1 cellular context compared by ENCODE assay signal in genomic region chr12:27511723-27512045, GRCh38.
TF ChIP-seq lines count a peak whose summit lies in the region.

No MANE protein-coding gene starts in this region.

TF ChIP-seq in GM23338, 12 proteins besides CTCF, POLR2A, EP300 and RAD21:
- TF ChIP-seq, protein P1, sequence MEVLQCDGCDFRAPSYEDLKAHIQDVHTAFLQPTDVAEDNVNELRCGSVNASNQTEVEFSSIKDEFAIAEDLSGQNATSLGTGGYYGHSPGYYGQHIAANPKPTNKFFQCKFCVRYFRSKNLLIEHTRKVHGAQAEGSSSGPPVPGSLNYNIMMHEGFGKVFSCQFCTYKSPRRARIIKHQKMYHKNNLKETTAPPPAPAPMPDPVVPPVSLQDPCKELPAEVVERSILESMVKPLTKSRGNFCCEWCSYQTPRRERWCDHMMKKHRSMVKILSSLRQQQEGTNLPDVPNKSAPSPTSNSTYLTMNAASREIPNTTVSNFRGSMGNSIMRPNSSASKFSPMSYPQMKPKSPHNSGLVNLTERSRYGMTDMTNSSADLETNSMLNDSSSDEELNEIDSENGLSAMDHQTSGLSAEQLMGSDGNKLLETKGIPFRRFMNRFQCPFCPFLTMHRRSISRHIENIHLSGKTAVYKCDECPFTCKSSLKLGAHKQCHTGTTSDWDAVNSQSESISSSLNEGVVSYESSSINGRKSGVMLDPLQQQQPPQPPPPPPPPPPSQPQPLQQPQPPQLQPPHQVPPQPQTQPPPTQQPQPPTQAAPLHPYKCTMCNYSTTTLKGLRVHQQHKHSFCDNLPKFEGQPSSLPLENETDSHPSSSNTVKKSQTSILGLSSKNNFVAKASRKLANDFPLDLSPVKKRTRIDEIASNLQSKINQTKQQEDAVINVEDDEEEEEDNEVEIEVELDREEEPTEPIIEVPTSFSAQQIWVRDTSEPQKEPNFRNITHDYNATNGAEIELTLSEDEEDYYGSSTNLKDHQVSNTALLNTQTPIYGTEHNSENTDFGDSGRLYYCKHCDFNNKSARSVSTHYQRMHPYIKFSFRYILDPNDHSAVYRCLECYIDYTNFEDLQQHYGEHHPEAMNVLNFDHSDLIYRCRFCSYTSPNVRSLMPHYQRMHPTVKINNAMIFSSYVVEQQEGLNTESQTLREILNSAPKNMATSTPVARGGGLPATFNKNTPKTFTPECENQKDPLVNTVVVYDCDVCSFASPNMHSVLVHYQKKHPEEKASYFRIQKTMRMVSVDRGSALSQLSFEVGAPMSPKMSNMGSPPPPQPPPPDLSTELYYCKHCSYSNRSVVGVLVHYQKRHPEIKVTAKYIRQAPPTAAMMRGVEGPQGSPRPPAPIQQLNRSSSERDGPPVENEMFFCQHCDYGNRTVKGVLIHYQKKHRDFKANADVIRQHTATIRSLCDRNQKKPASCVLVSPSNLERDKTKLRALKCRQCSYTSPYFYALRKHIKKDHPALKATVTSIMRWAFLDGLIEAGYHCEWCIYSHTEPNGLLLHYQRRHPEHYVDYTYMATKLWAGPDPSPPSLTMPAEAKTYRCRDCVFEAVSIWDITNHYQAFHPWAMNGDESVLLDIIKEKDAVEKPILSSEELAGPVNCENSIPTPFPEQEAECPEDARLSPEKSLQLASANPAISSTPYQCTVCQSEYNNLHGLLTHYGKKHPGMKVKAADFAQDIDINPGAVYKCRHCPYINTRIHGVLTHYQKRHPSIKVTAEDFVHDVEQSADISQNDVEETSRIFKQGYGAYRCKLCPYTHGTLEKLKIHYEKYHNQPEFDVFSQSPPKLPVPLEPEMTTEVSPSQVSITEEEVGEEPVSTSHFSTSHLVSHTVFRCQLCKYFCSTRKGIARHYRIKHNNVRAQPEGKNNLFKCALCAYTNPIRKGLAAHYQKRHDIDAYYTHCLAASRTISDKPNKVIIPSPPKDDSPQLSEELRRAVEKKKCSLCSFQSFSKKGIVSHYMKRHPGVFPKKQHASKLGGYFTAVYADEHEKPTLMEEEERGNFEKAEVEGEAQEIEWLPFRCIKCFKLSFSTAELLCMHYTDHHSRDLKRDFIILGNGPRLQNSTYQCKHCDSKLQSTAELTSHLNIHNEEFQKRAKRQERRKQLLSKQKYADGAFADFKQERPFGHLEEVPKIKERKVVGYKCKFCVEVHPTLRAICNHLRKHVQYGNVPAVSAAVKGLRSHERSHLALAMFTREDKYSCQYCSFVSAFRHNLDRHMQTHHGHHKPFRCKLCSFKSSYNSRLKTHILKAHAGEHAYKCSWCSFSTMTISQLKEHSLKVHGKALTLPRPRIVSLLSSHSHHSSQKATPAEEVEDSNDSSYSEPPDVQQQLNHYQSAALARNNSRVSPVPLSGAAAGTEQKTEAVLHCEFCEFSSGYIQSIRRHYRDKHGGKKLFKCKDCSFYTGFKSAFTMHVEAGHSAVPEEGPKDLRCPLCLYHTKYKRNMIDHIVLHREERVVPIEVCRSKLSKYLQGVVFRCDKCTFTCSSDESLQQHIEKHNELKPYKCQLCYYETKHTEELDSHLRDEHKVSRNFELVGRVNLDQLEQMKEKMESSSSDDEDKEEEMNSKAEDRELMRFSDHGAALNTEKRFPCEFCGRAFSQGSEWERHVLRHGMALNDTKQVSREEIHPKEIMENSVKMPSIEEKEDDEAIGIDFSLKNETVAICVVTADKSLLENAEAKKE (CRISPR knock-in tag; IDR thresholded peaks at IDR 0.05): no peak
- no peak for TF ChIP-seq ZNF114 (CRISPR knock-in tag; IDR thresholded peaks at IDR 0.05)
- TF ChIP-seq EZH2phosphoT487 (IDR thresholded peaks at IDR 0.05; ENCODE audit: unreplicated experiment): no peak
- no peak for TF ChIP-seq NANOG (IDR thresholded peaks at IDR 0.05; ENCODE audit: borderline replicate concordance)
- TF ChIP-seq CREB1 (CRISPR knock-in tag; IDR thresholded peaks at IDR 0.05; ENCODE audit: low read depth): no peak
- no peak for TF ChIP-seq REST (IDR thresholded peaks at IDR 0.05; ENCODE audit: unreplicated experiment)
- TF ChIP-seq JUNB (IDR thresholded peaks at IDR 0.05; ENCODE audit: unreplicated experiment): no peak
- no peak for TF ChIP-seq EZH2 (IDR thresholded peaks at IDR 0.05; ENCODE audit: low read depth, unreplicated experiment)
- TF ChIP-seq ETS1 (IDR thresholded peaks at IDR 0.05): no peak
- no peak for TF ChIP-seq POLR2AphosphoS5 (IDR thresholded peaks at IDR 0.05; ENCODE audit: low read depth)
- TF ChIP-seq ZNF331 (CRISPR knock-in tag; IDR thresholded peaks at IDR 0.05; ENCODE audit: low read depth): no peak
- TF ChIP-seq STAT1 (IDR thresholded peaks at IDR 0.05; ENCODE audit: unreplicated experiment): no peak
TF ChIP-seq in GM23338: peak in this region for 0.
